In the genomic region with DNA sequence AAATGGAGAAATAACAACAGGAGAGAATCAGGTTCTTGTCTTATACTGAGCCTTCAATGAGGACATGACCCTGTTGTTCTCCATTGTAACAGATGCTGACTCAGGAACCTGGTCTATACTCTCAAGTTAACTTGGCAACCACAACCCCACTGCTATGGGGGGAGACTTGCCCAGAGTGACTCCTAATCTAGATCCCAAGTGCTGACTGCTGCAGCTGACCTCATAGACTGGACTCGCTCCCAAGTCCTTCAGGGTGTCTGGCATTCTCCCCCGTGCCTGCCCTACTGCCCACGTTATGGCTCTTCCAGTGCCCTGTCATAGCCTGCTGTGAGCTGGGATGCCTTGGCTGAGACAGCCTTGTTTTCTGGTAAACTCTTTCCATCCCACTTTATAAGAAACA, we compare ENCODE assay signal across 13 cellular contexts. TPM values are rescaled to one million over a fixed set of nuclear protein-coding genes. Genes with fewer than 3 reads are reported as not detected.
DNase-seq lines count a peak whose midpoint lies in the region; ATAC-seq, FAIRE-seq and TF ChIP-seq lines count a peak whose summit lies in the region.
"Had no signal": no experiment of that assay in that cellular context is flagged by ENCODE, and none has a peak within 500 bp of the region (broad histone marks: within the 10 kb centered on the region; RNA-seq: fewer than 3 reads in every experiment).

No MANE protein-coding gene starts in this region.

- H3K27me3 Mint-ChIP-seq in activated naive CD4-positive, alpha-beta T cell treated with anti-CD3 and anti-CD28 coated beads, Interleukin-2, amount 10 ng/mL, durations not matched to agents 7 days and 5 days, result peaks cover 34% of the 10 kb centered on the region

- ATAC-seq in upper lobe of right lung, result peak; percentile 34
- ATAC-seq: effector memory CD8-positive, alpha-beta T cell had no signal

- DNase-seq in LHCN-M2 (ENCODE audit: low read depth) (peak; percentile 79), dedifferentiated amniotic fluid mesenchymal stem cell (ENCODE audit: extremely low spot score) (peak; percentile 52), myocyte (ENCODE audit: low read depth) (peak; percentile 89), upper lobe of right lung (no peak), frontal cortex (ENCODE audit: low spot score in 2 of 2) (no peak)
- DNase-seq in activated naive CD4-positive, alpha-beta T cell treated with anti-CD3 and anti-CD28 coated beads, Interleukin-2, amount 10 ng/mL, durations not matched to agents 7 days and 5 days, result no peak
- no peak for DNase-seq in stimulated activated CD4-positive, alpha-beta T cell treated with anti-CD3 and anti-CD28 coated beads, Interleukin-4, amount 100 ng/mL, for 4 hours
- DNase-seq: activated CD4-positive, alpha-beta T cell treated with anti-CD3 and anti-CD28 coated beads, Interleukin-2, amount 50 U/mL, for 4 hours; activated naive CD4-positive, alpha-beta T cell treated with anti-CD3 and anti-CD28 coated beads, Interleukin-2, amount 50 U/mL, for 16 hours; effector memory CD8-positive, alpha-beta T cell; NCI-H1092; NCI-H774 had no signal

- H3K36me3 ChIP-seq in upper lobe of right lung, result no peaks in the 10 kb centered on the region

- H3K4me3 Mint-ChIP-seq in activated naive CD4-positive, alpha-beta T cell treated with anti-CD3 and anti-CD28 coated beads, Interleukin-2, amount 10 ng/mL, durations not matched to agents 7 days and 5 days, result no peak overlapping the region
- H3K4me3 Mint-ChIP-seq: effector memory CD8-positive, alpha-beta T cell had no signal

- intact Hi-C loops in upper lobe of right lung (cut with DNase I), result no loop called here

- FAIRE-seq in frontal cortex (lab: Jason Lieb, UNC), result no peak
- FAIRE-seq: GM18507 had no signal

- no peaks in the 10 kb centered on the region for H3K4me1 Mint-ChIP-seq in activated naive CD4-positive, alpha-beta T cell treated with anti-CD3 and anti-CD28 coated beads, Interleukin-2, amount 10 ng/mL, durations not matched to agents 7 days and 5 days

- no peak overlapping the region for H3K27ac Mint-ChIP-seq in activated naive CD4-positive, alpha-beta T cell treated with anti-CD3 and anti-CD28 coated beads, Interleukin-2, amount 10 ng/mL, durations not matched to agents 7 days and 5 days
- H3K27ac Mint-ChIP-seq: effector memory CD8-positive, alpha-beta T cell had no signal

- H3K4me3 ChIP-seq in upper lobe of right lung, result no peak overlapping the region

- no peaks in the 10 kb centered on the region for H3K4me1 ChIP-seq in upper lobe of right lung

- H3K9me3 ChIP-seq in upper lobe of right lung, result no peaks in the 10 kb centered on the region

- CTCF ChIA-PET in activated naive CD4-positive, alpha-beta T cell treated with anti-CD3 and anti-CD28 coated beads, Interleukin-2, amount 10 ng/mL, durations not matched to agents 7 days and 5 days (lab: Charles Lee), result no interaction called here

- no peaks in the 10 kb centered on the region for H3K36me3 Mint-ChIP-seq in activated naive CD4-positive, alpha-beta T cell treated with anti-CD3 and anti-CD28 coated beads, Interleukin-2, amount 10 ng/mL, durations not matched to agents 7 days and 5 days

- H3K27me3 ChIP-seq in upper lobe of right lung, result no peaks in the 10 kb centered on the region

- H3K27ac ChIP-seq in upper lobe of right lung, result no peak overlapping the region

- TF ChIP-seq CTCF in upper lobe of right lung (IDR thresholded peaks at IDR 0.05), result no peak

- peaks cover 4% of the 10 kb centered on the region for H3K9me3 Mint-ChIP-seq in activated naive CD4-positive, alpha-beta T cell treated with anti-CD3 and anti-CD28 coated beads, Interleukin-2, amount 10 ng/mL, durations not matched to agents 7 days and 5 days

RNA-seq across cellular contexts. Expression of a gene that starts 37.1 kb away (rescaled TPM):
- total RNA-seq in LHCN-M2 (2014; rRNA removed) (11.1 and 13.3 TPM in 2 replicates), myocyte (29.7 and 50.9 TPM in 2 replicates), upper lobe of right lung (17.9 TPM), frontal cortex (8.2 TPM)
- polyA plus RNA-seq in LHCN-M2 (2012), result 39.7 TPM
- polyA plus RNA-seq in myocyte (2012), result 81.6 TPM

RNA-seq across cellular contexts. Expression of a gene that starts 42.4 kb away (rescaled TPM):
- 60.4 and 80.8 TPM in 2 replicates for total RNA-seq in LHCN-M2 (2014; rRNA removed)
- 219 TPM for polyA plus RNA-seq in LHCN-M2 (2012)
- total RNA-seq in myocyte, result 69.0 and 102 TPM in 2 replicates
- polyA plus RNA-seq in myocyte (2012), result 221 TPM
- 104 TPM for total RNA-seq in upper lobe of right lung
- total RNA-seq in frontal cortex, result 33.0 TPM

Comparison
In these comparisons a context has a peak if more than half of its experiments do, and no peak if none do; other contexts are left out.
1. DNase-seq: peak in LHCN-M2 (single experiment), dedifferentiated amniotic fluid mesenchymal stem cell (single experiment) and myocyte (single experiment); none in upper lobe of right lung (single experiment), activated naive CD4-positive, alpha-beta T cell treated with anti-CD3 and anti-CD28 coated beads, Interleukin-2, amount 10 ng/mL, durations not matched to agents 7 days and 5 days (single experiment), stimulated activated CD4-positive, alpha-beta T cell treated with anti-CD3 and anti-CD28 coated beads, Interleukin-4, amount 100 ng/mL, for 4 hours (0 of 2) and frontal cortex (0 of 2).